Comparison of ENCODE assay signal across 8 cellular contexts in the genomic region with DNA sequence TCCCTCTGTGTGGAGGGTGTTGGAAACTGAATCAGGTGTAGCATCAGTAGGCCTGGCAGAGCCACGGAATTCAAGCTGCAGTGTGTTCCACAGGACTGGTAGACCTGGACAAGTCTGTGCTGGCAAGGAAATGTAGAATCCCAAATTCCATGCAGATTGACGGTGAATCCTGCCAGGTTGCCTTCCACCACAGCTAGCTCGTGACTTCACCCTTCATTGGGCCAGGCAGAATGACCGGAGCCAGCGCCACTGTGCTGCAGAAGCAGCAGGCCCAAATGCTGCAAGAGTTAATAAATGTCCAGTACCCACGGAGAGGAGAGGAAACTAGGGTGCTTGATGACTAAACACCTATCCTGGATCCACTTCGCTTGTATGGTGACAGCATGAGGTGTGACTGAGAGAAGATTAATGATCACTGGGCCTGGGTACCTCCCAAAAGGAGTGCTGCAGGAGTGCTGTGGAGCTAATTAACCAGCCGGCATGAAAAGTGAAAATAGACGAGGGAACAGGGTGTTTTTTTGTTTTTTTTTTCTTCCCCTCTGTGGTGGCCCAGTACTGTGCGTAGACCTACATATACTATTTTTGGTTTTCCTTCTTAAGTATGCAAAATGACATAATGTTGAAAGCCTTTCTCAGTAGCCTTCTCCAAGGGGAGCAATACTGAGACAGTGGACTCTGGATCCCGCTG.
A peak's percentile ranks its signal among the peaks of the same experiment; 100 is the strongest.
DNase-seq lines count a peak whose midpoint lies in the region; ATAC-seq, FAIRE-seq and TF ChIP-seq lines count a peak whose summit lies in the region.

No MANE protein-coding gene starts in this region.

- no peaks in the 10 kb centered on the region for H3K27me3 ChIP-seq in tibial artery

- no peak for TF ChIP-seq POLR2A in H54 (IDR thresholded peaks at IDR 0.05; ENCODE audit: low read depth, low read length)

- no peaks in the 10 kb centered on the region for H3K9me3 ChIP-seq in tibial artery

- DNase-seq in ELR (ENCODE audit: low read depth) (peak; percentile 53), H54 (ENCODE audit: insufficient read length, low spot score) (peak; percentile 49), RCC 7860 (ENCODE audit: low spot score) (peak; percentile 90), Right ventricle myocardium superior (no peak), tibial artery (no peak), HUDEP-2 (lab: John Stamatoyannopoulos, UW; ENCODE audit: unreplicated experiment in 76 of 76) (no peak), NCI-H128 (lab: John Stamatoyannopoulos, UW; ENCODE audit: unreplicated experiment) (no peak), T-helper 1 cell (no peak)

- intact Hi-C loops in Right ventricle myocardium superior (cut with DNase I): loop anchor here (10.0 kb wide), 1 partner anchor 46 kb away; no protein-coding TSS in a partner anchor
- intact Hi-C loops in tibial artery (cut with DNase I; ENCODE audit: low total_unique reads): no loop called here

- no peak for TF ChIP-seq CTCF in tibial artery (IDR thresholded peaks at IDR 0.05)

- FAIRE-seq in H54 (lab: Jason Lieb, UNC) (peak; percentile 50), RCC 7860 (lab: Jason Lieb, UNC) (peak; percentile 95)

- H3K36me3 ChIP-seq in tibial artery: no peaks in the 10 kb centered on the region

- peak; percentile 26 for ATAC-seq in Right ventricle myocardium superior (ENCODE audit: poor library complexity)

- H3K4me3 ChIP-seq in tibial artery: no peak overlapping the region

- H3K27ac ChIP-seq in tibial artery: peak overlapping the region; percentile 70 to 74

- peaks cover 5 to 97% (median 69%) of the 10 kb centered on the region in 4 donors for H3K4me1 ChIP-seq in tibial artery

Comparison
In these comparisons a context has a peak if more than half of its experiments do, and no peak if none do; other contexts are left out.
1. DNase-seq: peak in ELR (single experiment), H54 (single experiment) and RCC 7860 (single experiment); none in Right ventricle myocardium superior (single experiment), tibial artery (0 of 2), HUDEP-2 (0 of 76), NCI-H128 (single experiment) and T-helper 1 cell (0 of 5).